8 cellular contexts compared by ENCODE assay signal in the genomic region with DNA sequence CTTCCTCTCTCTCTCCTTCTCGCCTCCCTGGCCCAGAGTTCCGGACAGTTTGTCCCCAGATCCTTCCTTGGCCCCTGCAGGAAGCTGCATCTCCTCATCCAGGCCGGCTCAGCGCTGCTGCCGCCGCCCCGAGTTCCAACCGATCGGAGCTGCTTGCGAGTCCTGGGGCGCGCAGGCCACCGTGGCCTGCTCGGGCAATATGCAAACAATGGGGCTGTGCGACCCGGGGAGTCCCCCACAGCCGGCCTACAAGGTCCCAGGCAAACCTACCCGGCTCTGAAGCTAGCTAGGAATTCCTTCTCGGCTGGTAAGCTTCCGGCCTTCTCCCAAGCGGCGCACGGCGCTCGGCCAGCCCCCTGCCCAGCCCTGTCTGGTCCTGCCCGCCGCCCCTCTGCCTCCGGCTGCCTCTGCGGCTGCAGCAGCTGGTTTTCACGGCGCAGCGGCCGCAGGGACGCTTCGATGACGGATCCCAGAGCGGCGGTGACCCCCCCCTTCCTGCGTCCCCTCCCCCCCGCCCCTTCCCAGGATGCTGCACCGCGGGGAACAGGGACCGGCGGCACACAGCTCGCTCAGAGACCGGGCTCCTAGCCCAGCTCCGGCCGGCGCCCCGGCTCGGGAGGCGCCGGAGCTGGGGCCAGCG. TPM values are rescaled to one million over a fixed set of nuclear protein-coding genes. Genes with fewer than 3 reads are reported as not detected.
DNase-seq lines count a peak whose midpoint lies in the region; ATAC-seq, FAIRE-seq and TF ChIP-seq lines count a peak whose summit lies in the region.

No MANE protein-coding gene starts in this region.

- TF ChIP-seq CTCF in endothelial cell of umbilical vein (IDR thresholded peaks at IDR 0.05; ENCODE audit: extremely low read depth in 1 of 2, insufficient read depth in 1 of 2, low read depth in 1 of 2, low read length in 2 of 2): no peak
- no peak for TF ChIP-seq CTCF in GM13976 (IDR thresholded peaks at IDR 0.05; ENCODE audit: borderline replicate concordance, control extremely low read depth, extremely low read depth, insufficient read depth, missing control alignments)

- H3K9ac ChIP-seq in endothelial cell of umbilical vein (replicated peaks; ENCODE audit: extremely low read depth, insufficient read depth, low read length) (peak overlapping the region; percentile 92), mucosa of stomach (ENCODE audit: low read length) (peak overlapping the region; percentile 94)

- in situ Hi-C loops in GM13976 (cut with MboI; ENCODE audit: low sequenced_read_pairs, unreplicated experiment): no loop called here

- peak; percentile 27 for ATAC-seq in HG02852 (IDR thresholded peaks at IDR 0.05; ENCODE audit: unreplicated experiment)

- intact Hi-C loops in endothelial cell of umbilical vein (cut with micrococcal nuclease): loop anchor here (10.0 kb wide), 1 partner anchor 309 kb away; no protein-coding TSS in a partner anchor

- H2AFZ ChIP-seq in endothelial cell of umbilical vein (ENCODE audit: low read depth, low read length): no peak overlapping the region

- peaks cover 0 to 4% of the 10 kb centered on the region in 2 experiments for H3K36me3 ChIP-seq in endothelial cell of umbilical vein (ENCODE audit: control insufficient read depth in 2 of 2, extremely low read depth in 1 of 2, insufficient read depth in 2 of 2, low read length in 2 of 2)
- peaks cover 16% of the 10 kb centered on the region for H3K36me3 ChIP-seq in mucosa of stomach (ENCODE audit: control insufficient read depth, insufficient read depth, low read length)

- peak overlapping the region; percentile 41 for H3K4me2 ChIP-seq in endothelial cell of umbilical vein (ENCODE audit: insufficient read depth, low read length)

- H3K4me3 ChIP-seq in endothelial cell of umbilical vein (replicated peaks in 1 of 3; ENCODE audit: insufficient read depth in 1 of 3, low read depth in 1 of 3, low read length in 3 of 3): peak overlapping the region; percentile 71 to 84 (median 77)
- peak overlapping the region; percentile 47 for H3K4me3 ChIP-seq in mucosa of stomach (ENCODE audit: low read length)

- H3K4me1 ChIP-seq in endothelial cell of umbilical vein (ENCODE audit: control insufficient read depth, extremely low read depth, insufficient read depth, low read length) (peaks cover 15% of the 10 kb centered on the region), mucosa of stomach (ENCODE audit: control insufficient read depth, insufficient read depth, low read length) (peaks cover 47% of the 10 kb centered on the region)

- FAIRE-seq in GM12891 (lab: Jason Lieb, UNC) (peak; percentile 47), endothelial cell of umbilical vein (lab: Jason Lieb, UNC) (peak; percentile 76)

- no peaks in the 10 kb centered on the region for H3K9me1 ChIP-seq in endothelial cell of umbilical vein (replicated peaks; ENCODE audit: control insufficient read depth, extremely low read depth, insufficient read depth, low read length)

- H3K27ac ChIP-seq in endothelial cell of umbilical vein (ENCODE audit: insufficient read depth, low read depth, low read length): peak overlapping the region; percentile 77

- POLR2A ChIA-PET in endothelial cell of umbilical vein (lab: Charles Lee): interaction anchor here (0.8 to 4.3 kb wide), 4 partner anchors 16 to 59 kb away, joined by 4 to 40 read pairs (median 8); a partner anchor contains a TSS

- H3K9me3 ChIP-seq in endothelial cell of umbilical vein (replicated peaks; ENCODE audit: control insufficient read depth, insufficient read depth, low read length) (no peaks in the 10 kb centered on the region), mucosa of stomach (ENCODE audit: control insufficient read depth, low read length) (no peaks in the 10 kb centered on the region)

- H3K79me2 ChIP-seq in endothelial cell of umbilical vein (ENCODE audit: control insufficient read depth, insufficient read depth, low read length): peaks cover 14% of the 10 kb centered on the region

- H3K27me3 ChIP-seq in endothelial cell of umbilical vein (ENCODE audit: control insufficient read depth in 2 of 2, insufficient read depth in 2 of 2, low read length in 2 of 2): no peaks in the 10 kb centered on the region
- H3K27me3 ChIP-seq in mucosa of stomach (ENCODE audit: control insufficient read depth, insufficient read depth, low read length): no peaks in the 10 kb centered on the region

- TF ChIP-seq POLR2A in GM12891 (IDR thresholded peaks at IDR 0.05; ENCODE audit: low read depth, low read length) (0 out of 2 replicates have a peak, but pooled peaks have one; percentile 5), endothelial cell of umbilical vein (IDR thresholded peaks at IDR 0.05; ENCODE audit: low read depth, low read length) (no peak)

- no TSS peak for BruUV-seq in endothelial cell of umbilical vein (replicated peaks; lab: Mats Ljungman, UMichigan)

- CTCF ChIA-PET in endothelial cell of umbilical vein (lab: Charles Lee): interaction anchor here (1.1 to 8.3 kb wide), 8 partner anchors 11 to 61 kb away, joined by 4 to 142 read pairs (median 22); a partner anchor contains a TSS

- no peak for DNase-seq in GM12891 (ENCODE audit: insufficient read length, low spot score)
- peak; percentile 11 for DNase-seq in T-helper 9 cell
- DNase-seq in endothelial cell of umbilical vein (ENCODE audit: low read depth, low spot score): peak; percentile 32
- no peak for DNase-seq in HuH-7 (ENCODE audit: low spot score)
- no peak for DNase-seq in GM13976 (ENCODE audit: low spot score)
- no peak for DNase-seq in stimulated activated CD4-positive, alpha-beta T cell treated with anti-CD3 and anti-CD28 coated beads, Interleukin-4, amount 100 ng/mL, for 4 hours

- dilution Hi-C loops in endothelial cell of umbilical vein (cut with MboI; ENCODE audit: extremely low pct_ligation_motif_present, low sequenced_read_pairs): no loop called here

- H4K20me1 ChIP-seq in endothelial cell of umbilical vein (replicated peaks; ENCODE audit: control insufficient read depth, extremely low read depth, insufficient read depth, low read length): no peaks in the 10 kb centered on the region

TF ChIP-seq in GM12891, 5 proteins besides CTCF, POLR2A, EP300 and RAD21:
- no peak for TF ChIP-seq PAX5 (IDR thresholded peaks at IDR 0.05; ENCODE audit: insufficient read depth, low read length, severe bottlenecking)
- TF ChIP-seq TAF1 (IDR thresholded peaks at IDR 0.05; ENCODE audit: low read depth, low read length): no peak
- TF ChIP-seq POLR2AphosphoS5 (IDR thresholded peaks at IDR 0.05; ENCODE audit: low read depth, low read length): no peak
- TF ChIP-seq SPI1 (IDR thresholded peaks at IDR 0.05; ENCODE audit: low read depth, low read length): no peak
- TF ChIP-seq POU2F2 (IDR thresholded peaks at IDR 0.05; ENCODE audit: low read depth, low read length): no peak

TF ChIP-seq in endothelial cell of umbilical vein, 7 proteins besides CTCF, POLR2A, EP300 and RAD21:
- TF ChIP-seq FOS (IDR thresholded peaks at IDR 0.05; ENCODE audit: borderline replicate concordance, insufficient read depth, low read length): no peak
- TF ChIP-seq MYC (IDR thresholded peaks at IDR 0.05; ENCODE audit: low read depth, low read length): no peak
- TF ChIP-seq POLR2AphosphoS5 (IDR thresholded peaks at IDR 0.05; ENCODE audit: insufficient read depth, low read depth, low read length): no peak
- TF ChIP-seq, protein P1, sequence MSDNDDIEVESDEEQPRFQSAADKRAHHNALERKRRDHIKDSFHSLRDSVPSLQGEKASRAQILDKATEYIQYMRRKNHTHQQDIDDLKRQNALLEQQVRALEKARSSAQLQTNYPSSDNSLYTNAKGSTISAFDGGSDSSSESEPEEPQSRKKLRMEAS (IDR thresholded peaks at IDR 0.05; ENCODE audit: insufficient read depth, insufficient read length): no peak
- TF ChIP-seq EZH2 (IDR thresholded peaks at IDR 0.05; ENCODE audit: borderline replicate concordance, low read depth, low read length, severe bottlenecking): no peak
- no peak for TF ChIP-seq JUN (IDR thresholded peaks at IDR 0.05; ENCODE audit: borderline replicate concordance, insufficient read depth, insufficient read length, low read depth)
- TF ChIP-seq GATA2 (IDR thresholded peaks at IDR 0.05; ENCODE audit: insufficient read depth, insufficient read length, low read depth, low read length): no peak

RNA-seq across cellular contexts. Expression of a gene that starts 59.4 kb away (rescaled TPM):
- polyA plus RNA-seq in GM12891 (2012; ENCODE audit: low read depth, missing spikeins): 53.8 TPM
- total RNA-seq in endothelial cell of umbilical vein: 21.1 and 29.1 TPM in 2 replicates
- polyA plus RNA-seq in endothelial cell of umbilical vein: 24.7 and 37.4 TPM in 2 replicates
- 30.2 and 30.8 TPM in 2 replicates for polyA plus RNA-seq in endothelial cell of umbilical vein (2011; cell fraction: cytosol; rRNA removed)
- 56.8 and 76.1 TPM in 2 replicates for polyA plus RNA-seq in endothelial cell of umbilical vein (2011; cell fraction: nucleus; rRNA removed)
- polyA plus RNA-seq in endothelial cell of umbilical vein (2012): 19.1 and 27.1 TPM in 2 replicates
- polyA minus RNA-seq in endothelial cell of umbilical vein: 23.4 and 25.5 TPM in 2 replicates
- 39.8 TPM for polyA minus RNA-seq in endothelial cell of umbilical vein (2011; cell fraction: cytosol; rRNA and poly(A)+ RNA removed)
- 22.2 and 45.2 TPM in 2 replicates for polyA minus RNA-seq in endothelial cell of umbilical vein (2011; cell fraction: nucleus; rRNA and poly(A)+ RNA removed)

Comparison
In these comparisons a context has a peak if more than half of its experiments do, and no peak if none do; other contexts are left out.
1. DNase-seq: peak in T-helper 9 cell (single experiment) and endothelial cell of umbilical vein (single experiment); none in GM12891 (single experiment), HuH-7 (single experiment), GM13976 (single experiment) and stimulated activated CD4-positive, alpha-beta T cell treated with anti-CD3 and anti-CD28 coated beads, Interleukin-4, amount 100 ng/mL, for 4 hours (0 of 2).